17 cellular contexts compared by ENCODE assay signal in the genomic region with DNA sequence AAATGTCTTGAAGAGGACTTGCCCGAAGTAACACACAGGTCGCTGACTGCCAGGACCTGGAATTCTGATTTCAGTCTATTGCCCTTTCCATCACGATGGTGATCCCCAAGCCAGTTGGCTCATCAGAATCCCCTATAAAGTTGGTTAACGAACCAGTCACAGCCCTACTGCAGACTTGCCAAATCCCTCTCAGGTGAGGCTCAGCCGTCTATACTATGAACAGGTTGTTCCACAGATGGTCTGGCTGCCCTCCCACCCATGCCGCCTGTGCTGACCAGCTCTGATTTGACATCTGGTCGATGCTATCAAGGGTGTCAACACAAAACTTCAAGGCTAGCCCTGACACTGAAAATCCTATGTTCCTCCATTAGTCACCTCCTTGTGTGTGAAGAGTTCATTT.
"Had no signal": no experiment of that assay in that cellular context is flagged by ENCODE, and none has a peak within 500 bp of the region (broad histone marks: within the 10 kb centered on the region; RNA-seq: fewer than 3 reads in every experiment).

No MANE protein-coding gene starts in this region.

- H3K9me3 ChIP-seq: body of pancreas, prostate gland, right atrium auricular region, testis, upper lobe of left lung had no signal

- H3K4me1 ChIP-seq: body of pancreas, right atrium auricular region, testis, upper lobe of left lung had no signal

- H3K27ac ChIP-seq: body of pancreas, neural progenitor cell, prostate gland, right atrium auricular region, testis, upper lobe of left lung had no signal

- H3K9ac ChIP-seq: neural progenitor cell had no signal

- H3K36me3 ChIP-seq: neural progenitor cell, prostate gland, right atrium auricular region, upper lobe of left lung had no signal

- ATAC-seq: activated CD8-positive, alpha-beta T cell treated with anti-CD3 and anti-CD28 coated beads, Interleukin-2, amount 10 ng/mL, durations not matched to agents 7 days and 5 days; body of pancreas; stimulated activated memory B cell treated with anti-CD40 and anti-IgM and Interleukin-4, amounts not matched to agents 10 μg/mL and 1 μg/mL and 100 μg/mL, for 72 hours; T-cell had no signal

- H3K4me2 ChIP-seq: neural progenitor cell had no signal

- DNase-seq: activated CD4-positive, alpha-beta T cell treated with anti-CD3 and anti-CD28 coated beads for 48 hours; activated CD4-positive, CD25-positive, alpha-beta regulatory T cell; activated CD8-positive, alpha-beta T cell treated with anti-CD3 and anti-CD28 coated beads, Interleukin-2, amount 10 ng/mL, durations not matched to agents 7 days and 5 days; activated naive CD4-positive, alpha-beta T cell treated with anti-CD3 and anti-CD28 coated beads for 36 hours; activated T-cell treated with anti-CD3 and anti-CD28 coated beads, Interleukin-2, amount 50 U/mL, for 24 hours; body of pancreas; dermis blood vessel endothelial cell; effector memory CD4-positive, alpha-beta T cell; left ventricle myocardium superior; stimulated activated CD4-positive, alpha-beta T cell treated with anti-CD3 and anti-CD28 coated beads, Interleukin-4, amount 100 ng/mL, for 4 hours; T-cell; testis; upper lobe of left lung had no signal

- H3K4me3 ChIP-seq: body of pancreas, neural progenitor cell, prostate gland, right atrium auricular region, testis, upper lobe of left lung had no signal

- H3K27me3 ChIP-seq: body of pancreas, neural progenitor cell, right atrium auricular region, testis, upper lobe of left lung had no signal
